ENCODE assay signal across 9 cellular contexts in genomic region chr1:37556712-37557196, GRCh38. TPM values are rescaled to one million over a fixed set of nuclear protein-coding genes. Genes with fewer than 3 reads are reported as not detected.
DNase-seq lines count a peak whose midpoint lies in the region; ATAC-seq and TF ChIP-seq lines count a peak whose summit lies in the region.
"Had no signal": no experiment of that assay in that cellular context is flagged by ENCODE, and none has a peak within 500 bp of the region (broad histone marks: within the 10 kb centered on the region; RNA-seq: fewer than 3 reads in every experiment).

TSS of gene DNALI1 (plus strand) at chr1:37556940. CDS start at chr1:37556995, 55 bp downstream.

- H3K4me1 ChIP-seq in upper lobe of right lung = peaks cover 24% of the 10 kb centered on the region

- POLR2A ChIA-PET in WTC11 (lab: Charles Lee) = interaction anchor here (0.6 to 1.0 kb wide), 3 partner anchors 22 to 61 kb away, joined by 3 to 5 read pairs (median 3); partner anchors contain the start of gene MEAF6

- peaks cover 27% of the 10 kb centered on the region for H3K4me1 Mint-ChIP-seq in WTC11

- peaks cover 9% of the 10 kb centered on the region; the same call in 1 of the 2 replicates for H3K9me3 Mint-ChIP-seq in WTC11
- H3K9me3 Mint-ChIP-seq: IgD-negative memory B cell had no signal

- DNase-seq in DMS153 treated with DMSO at 0.1 percent for 48 hours (lab: John Stamatoyannopoulos, UW; ENCODE audit: unreplicated experiment) (peak; percentile 89), NAMALWA (ENCODE audit: low spot score) (peak; percentile 41), WTC11 (ENCODE audit: low spot score) (peak; percentile 96), fibroblast of mammary gland (ENCODE audit: low read depth) (peak; percentile 87), midbrain (lab: John Stamatoyannopoulos, UW) (peak; percentile 87), upper lobe of right lung (peak; percentile 94), SIG-M5 (lab: John Stamatoyannopoulos, UW) (no peak), NOMO-1 treated with dmso at 0.1 percent for 144 hours (lab: John Stamatoyannopoulos, UW; ENCODE audit: unreplicated experiment) (no peak)

- no peak for TF ChIP-seq CTCF in WTC11 (IDR thresholded peaks at IDR 0.05)
- TF ChIP-seq CTCF in fibroblast of mammary gland (conservative IDR thresholded peaks at IDR 0.05; ENCODE audit: control insufficient read depth, insufficient read depth, low read depth, low read length) = no peak
- TF ChIP-seq CTCF in upper lobe of right lung (IDR thresholded peaks at IDR 0.05) = no peak

- CTCF ChIA-PET in WTC11 (lab: Charles Lee) = interaction anchor here (0.9 to 1.8 kb wide), 6 partner anchors 42 to 303 kb away, joined by 3 to 7 read pairs (median 4); partner anchors contain the start of genes CDCA8 and MEAF6

- H3K4me3 Mint-ChIP-seq in WTC11 = peak within 1 kb of the TSS; percentile 85

- H3K27me3 Mint-ChIP-seq in WTC11 (ENCODE audit: low read depth) = no peaks in the 10 kb centered on the region; the same call in 1 of the 2 replicates

- H3K4me3 ChIP-seq in fibroblast of mammary gland (ENCODE audit: control insufficient read depth, low read depth, low read length) = peak within 1 kb of the TSS; percentile 44
- peak within 1 kb of the TSS; percentile 52 for H3K4me3 ChIP-seq in upper lobe of right lung

- H3K36me3 Mint-ChIP-seq in WTC11 = peaks cover 8% of the 10 kb centered on the region

- H3K27me3 ChIP-seq in upper lobe of right lung = no peaks in the 10 kb centered on the region

- ATAC-seq in WTC11 (peak; percentile 93), upper lobe of right lung (peak; percentile 94)

- peak within 1 kb of the TSS; percentile 87 for H3K27ac ChIP-seq in upper lobe of right lung

- H3K27ac Mint-ChIP-seq in WTC11 = peak within 1 kb of the TSS; percentile 89
- H3K27ac Mint-ChIP-seq: IgD-negative memory B cell had no signal

- intact Hi-C loops in upper lobe of right lung (cut with DNase I) = no loop called here

- H3K36me3 ChIP-seq in upper lobe of right lung = peaks cover 4% of the 10 kb centered on the region

- H3K9me3 ChIP-seq in upper lobe of right lung = no peaks in the 10 kb centered on the region

TF ChIP-seq in WTC11, 78 proteins besides CTCF, POLR2A, EP300 and RAD21 (continues in another document):
- TF ChIP-seq ARID4B (CRISPR knock-in tag; IDR thresholded peaks at IDR 0.05; ENCODE audit: borderline replicate concordance) (0 out of 2 replicates have a peak, but pooled peaks have one; percentile 28), CBFB (CRISPR knock-in tag; IDR thresholded peaks at IDR 0.05; ENCODE audit: low read depth) (no peak), ZNF532 (CRISPR knock-in tag; IDR thresholded peaks at IDR 0.05; ENCODE audit: borderline replicate concordance) (0 out of 2 replicates have a peak, but pooled peaks have one; percentile 39), ZNF121 (CRISPR knock-in tag; IDR thresholded peaks at IDR 0.05) (peak; percentile 91), SP1 (CRISPR knock-in tag; conservative IDR thresholded peaks at IDR 0.05) (peak; percentile 69), FOXP1 (CRISPR knock-in tag; IDR thresholded peaks at IDR 0.05; ENCODE audit: borderline replicate concordance) (0 out of 2 replicates have a peak, but pooled peaks have one; percentile 25), AR (CRISPR knock-in tag; IDR thresholded peaks at IDR 0.05) (no peak), MAX (CRISPR knock-in tag; IDR thresholded peaks at IDR 0.05) (peak; percentile 78)

RNA-seq across cellular contexts. Expression of gene DNALI1, which starts in this region (rescaled TPM):
- total RNA-seq in WTC11 (2021) = 10.5 to 14.6 TPM (median 13.5 TPM) in 3 replicates
- total RNA-seq in upper lobe of right lung = 13.2 TPM

Comparison
In these comparisons a context has a peak if more than half of its experiments do, and no peak if none do; other contexts are left out.
1. DNase-seq: peak in DMS153 treated with DMSO at 0.1 percent for 48 hours (single experiment), NAMALWA (single experiment), WTC11 (single experiment), fibroblast of mammary gland (single experiment), midbrain (single experiment) and upper lobe of right lung (single experiment); none in SIG-M5 (single experiment) and NOMO-1 treated with dmso at 0.1 percent for 144 hours (single experiment).